8 cellular contexts compared by ENCODE assay signal in genomic region chr19:7636691-7637373, GRCh38. TPM values are rescaled to one million over a fixed set of nuclear protein-coding genes. Genes with fewer than 3 reads are reported as not detected.
DNase-seq lines count a peak whose midpoint lies in the region; ATAC-seq and TF ChIP-seq lines count a peak whose summit lies in the region.

STXBP2 (plus strand) TSS chr19:7637110; CDS start chr19:7637150, 40 bp downstream.

- no peaks in the 10 kb centered on the region for H3K9me3 ChIP-seq in A673 (ENCODE audit: low read depth, low read length, poor library complexity, severe bottlenecking)
- H3K9me3 ChIP-seq in Panc1 (ENCODE audit: control insufficient read depth, insufficient read depth, low read depth, low read length): no peaks in the 10 kb centered on the region
- no peaks in the 10 kb centered on the region for H3K9me3 ChIP-seq in parathyroid adenoma (ENCODE audit: control insufficient read depth, low read length)

- peak within 1 kb of the TSS; percentile 83 for H3K4me3 Mint-ChIP-seq in activated T-helper 17 cell treated with anti-CD3 and anti-CD28 coated beads, Interleukin-2, amount 50 U/mL, for 72 hours

- peak; percentile 73 for ATAC-seq in GM18909 (IDR thresholded peaks at IDR 0.05; ENCODE audit: poor library complexity, unreplicated experiment)
- ATAC-seq in Panc1: peak; percentile 93
- peak; percentile 98 for ATAC-seq in activated T-helper 17 cell treated with anti-CD3 and anti-CD28 coated beads, Interleukin-2, amount 50 U/mL, for 72 hours (replicated peaks)

- H3K4me3 ChIP-seq in A673 (ENCODE audit: low read depth, low read length, poor library complexity, severe bottlenecking): peak within 1 kb of the TSS; percentile 79
- peak within 1 kb of the TSS; percentile 62 to 78 for H3K4me3 ChIP-seq in Panc1 (ENCODE audit: low read depth in 2 of 2, low read length in 2 of 2)
- H3K4me3 ChIP-seq in parathyroid adenoma (ENCODE audit: low read depth, low read length): peak within 1 kb of the TSS; percentile 66

- H3K27me3 ChIP-seq in A673 (replicated peaks; ENCODE audit: insufficient read depth, low read depth, low read length, poor library complexity) (no peaks in the 10 kb centered on the region), Panc1 (ENCODE audit: control insufficient read depth, insufficient read depth, low read length) (no peaks in the 10 kb centered on the region), parathyroid adenoma (ENCODE audit: control insufficient read depth, insufficient read depth, low read length) (no peaks in the 10 kb centered on the region)

- H3K4me2 ChIP-seq in parathyroid adenoma (ENCODE audit: low read length): peak within 1 kb of the TSS; percentile 58

- H3K27ac ChIP-seq in A673 (ENCODE audit: low read depth, low read length, poor library complexity, severe bottlenecking) (peak within 1 kb of the TSS; percentile 67), Panc1 (ENCODE audit: low read length) (peak within 1 kb of the TSS; percentile 73), parathyroid adenoma (peak within 1 kb of the TSS; percentile 57)

- POLR2A ChIA-PET in A673 (lab: Charles Lee; ENCODE audit: low non-redundant PET): no interaction called here
- POLR2A ChIA-PET in Panc1 (lab: Charles Lee): no interaction called here

- peak within 1 kb of the TSS; percentile 73 for H2AFZ ChIP-seq in parathyroid adenoma

- H3K9ac ChIP-seq in parathyroid adenoma: no peak within 1 kb of the TSS

- peaks cover 15% of the 10 kb centered on the region for H3K4me1 Mint-ChIP-seq in activated T-helper 17 cell treated with anti-CD3 and anti-CD28 coated beads, Interleukin-2, amount 50 U/mL, for 72 hours

- H3K79me2 ChIP-seq in parathyroid adenoma: no peaks in the 10 kb centered on the region

- BruUV-seq in A673 (replicated peaks; lab: Mats Ljungman, UMichigan) (no TSS peak), Panc1 (replicated peaks; lab: Mats Ljungman, UMichigan) (no TSS peak)

- H3K36me3 ChIP-seq in A673 (ENCODE audit: insufficient read depth, low read length, poor library complexity, severe bottlenecking) (no peaks in the 10 kb centered on the region), Panc1 (ENCODE audit: control insufficient read depth, insufficient read depth, low read length) (no peaks in the 10 kb centered on the region), parathyroid adenoma (ENCODE audit: control insufficient read depth, insufficient read depth, low read length) (no peaks in the 10 kb centered on the region)

- in situ Hi-C loops in Panc1 (cut with HindIII; ENCODE audit: low pct_unique_long_range_greater_than_20kb, low sequenced_read_pairs): no loop called here

- H3K9me3 Mint-ChIP-seq in activated T-helper 17 cell treated with anti-CD3 and anti-CD28 coated beads, Interleukin-2, amount 50 U/mL, for 72 hours: no peaks in the 10 kb centered on the region

- intact Hi-C loops in A673 (cut with micrococcal nuclease; ENCODE audit: unreplicated experiment) (no loop called here), Panc1 (cut with micrococcal nuclease; ENCODE audit: unreplicated experiment) (no loop called here)

- peak within 1 kb of the TSS; percentile 88 for H3K27ac Mint-ChIP-seq in activated T-helper 17 cell treated with anti-CD3 and anti-CD28 coated beads, Interleukin-2, amount 50 U/mL, for 72 hours

- TF ChIP-seq CTCF in A673 (conservative IDR thresholded peaks at IDR 0.05; ENCODE audit: low read depth, low read length) (no peak), Panc1 (IDR thresholded peaks at IDR 0.05) (no peak), parathyroid adenoma (IDR thresholded peaks at IDR 0.05) (no peak)

- H3K27me3 Mint-ChIP-seq in activated T-helper 17 cell treated with anti-CD3 and anti-CD28 coated beads, Interleukin-2, amount 50 U/mL, for 72 hours: no peaks in the 10 kb centered on the region

- peaks cover 34% of the 10 kb centered on the region for H3K36me3 Mint-ChIP-seq in activated T-helper 17 cell treated with anti-CD3 and anti-CD28 coated beads, Interleukin-2, amount 50 U/mL, for 72 hours (ENCODE audit: low read depth)

- peak; percentile 75 for DNase-seq in A673 (ENCODE audit: low spot score)
- DNase-seq in HPDE6-E6E7 (ENCODE audit: extremely low spot score): peak; percentile 82
- DNase-seq in Panc1 (ENCODE audit: low read depth, low spot score): no peak
- DNase-seq in germinal center (ENCODE audit: low spot score): peak; percentile 99
- DNase-seq in ureter (ENCODE audit: low spot score): peak; percentile 86

- CTCF ChIA-PET in A673 (lab: Charles Lee) (no interaction called here), Panc1 (lab: Charles Lee) (no interaction called here)

- peaks cover 9% of the 10 kb centered on the region for H3K4me1 ChIP-seq in A673 (ENCODE audit: insufficient read depth, low read length, poor library complexity, severe bottlenecking)
- no peaks in the 10 kb centered on the region; the same call in 1 of the 2 replicates for H3K4me1 ChIP-seq in Panc1 (ENCODE audit: control insufficient read depth, insufficient read depth, low read length)
- no peaks in the 10 kb centered on the region for H3K4me1 ChIP-seq in parathyroid adenoma

RNA-seq across cellular contexts. Expression of gene STXBP2, which starts in this region (rescaled TPM):
- total RNA-seq in A673 (2021) (49.8 and 60.0 TPM in 2 replicates), Panc1 (2021; ENCODE audit: unreplicated experiment) (102 TPM), ureter (122 TPM)
- 143 TPM for polyA plus RNA-seq in Panc1 (2012; ENCODE audit: insufficient read length)
- 100 to 1,000 TPM; 113 to 154 TPM for total RNA-seq in activated T-helper 17 cell treated with anti-CD3 and anti-CD28 coated beads, Interleukin-2, amount 50 U/mL, for 72 hours
